5 cellular contexts compared by ENCODE assay signal in the genomic region with DNA sequence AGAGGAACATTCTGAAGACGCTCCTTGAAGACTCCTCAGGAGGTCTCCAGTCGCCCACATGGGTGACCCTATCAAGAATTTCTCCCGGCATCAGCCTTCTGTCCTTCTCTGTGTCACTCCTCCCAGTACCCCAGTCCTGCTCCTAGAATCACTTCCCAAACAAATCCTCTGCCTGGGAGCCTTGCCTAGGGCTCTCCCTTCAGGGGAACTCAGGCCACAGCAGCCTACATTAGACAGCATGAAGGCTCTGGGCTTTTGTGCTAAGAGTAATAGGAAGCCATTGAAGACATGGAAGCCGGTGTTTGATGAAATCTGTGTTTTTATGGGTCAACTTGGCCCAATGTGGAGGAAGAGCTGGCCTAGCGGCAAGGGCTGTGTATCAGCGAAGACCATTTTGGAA. TPM values are rescaled to one million over a fixed set of nuclear protein-coding genes. Genes with fewer than 3 reads are reported as not detected.
"Had no signal": no experiment of that assay in that cellular context is flagged by ENCODE, and none has a peak within 500 bp of the region (broad histone marks: within the 10 kb centered on the region; RNA-seq: fewer than 3 reads in every experiment).

No MANE protein-coding gene starts in this region.

RNA-seq across cellular contexts. Expression of a gene that starts 13.7 kb away (rescaled TPM):
- total RNA-seq: MCF 10A, NCI-H460, OCI-LY7, PC-9, RPMI7951 had no signal
